Comparison of ENCODE assay signal across 1 cellular context in the genomic region with DNA sequence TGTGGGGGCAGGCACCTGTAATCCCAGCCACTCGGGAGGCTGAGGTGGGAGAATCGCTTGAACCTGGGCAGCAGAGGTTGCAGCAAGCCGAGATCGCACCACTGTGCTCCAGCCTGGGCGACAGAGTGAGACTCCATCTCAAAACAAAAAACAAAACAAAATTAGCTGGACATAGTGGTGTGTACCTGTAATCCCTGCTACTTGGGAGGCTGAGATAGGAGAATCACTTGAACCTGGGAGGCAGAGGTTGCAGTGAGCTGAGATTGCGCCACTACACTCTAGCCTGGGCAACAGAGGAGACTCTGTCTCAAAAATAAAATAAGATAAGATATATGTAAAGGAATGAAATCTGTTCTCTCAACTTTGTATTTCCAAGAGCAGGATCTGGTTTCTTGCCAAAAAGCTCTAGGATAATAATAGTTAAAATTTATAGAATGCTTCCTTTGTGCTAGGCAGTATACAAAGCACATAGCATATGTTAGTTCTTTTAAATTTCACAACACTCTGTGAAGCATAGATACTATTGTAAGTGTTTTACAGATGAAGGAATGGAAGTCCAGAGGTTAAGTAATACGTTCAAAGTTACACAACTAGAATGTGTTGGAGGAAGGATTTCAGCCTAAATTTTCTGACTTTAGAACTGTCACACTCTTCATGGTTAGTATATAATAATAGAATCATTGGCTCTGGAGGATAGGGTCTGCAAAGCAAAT.
TF ChIP-seq lines count a peak whose summit lies in the region.

No MANE protein-coding gene starts in this region.

TF ChIP-seq in HepG2, 621 proteins besides CTCF, POLR2A, EP300 and RAD21 (continued from another document and continues in another):
- TF ChIP-seq, protein P1, sequence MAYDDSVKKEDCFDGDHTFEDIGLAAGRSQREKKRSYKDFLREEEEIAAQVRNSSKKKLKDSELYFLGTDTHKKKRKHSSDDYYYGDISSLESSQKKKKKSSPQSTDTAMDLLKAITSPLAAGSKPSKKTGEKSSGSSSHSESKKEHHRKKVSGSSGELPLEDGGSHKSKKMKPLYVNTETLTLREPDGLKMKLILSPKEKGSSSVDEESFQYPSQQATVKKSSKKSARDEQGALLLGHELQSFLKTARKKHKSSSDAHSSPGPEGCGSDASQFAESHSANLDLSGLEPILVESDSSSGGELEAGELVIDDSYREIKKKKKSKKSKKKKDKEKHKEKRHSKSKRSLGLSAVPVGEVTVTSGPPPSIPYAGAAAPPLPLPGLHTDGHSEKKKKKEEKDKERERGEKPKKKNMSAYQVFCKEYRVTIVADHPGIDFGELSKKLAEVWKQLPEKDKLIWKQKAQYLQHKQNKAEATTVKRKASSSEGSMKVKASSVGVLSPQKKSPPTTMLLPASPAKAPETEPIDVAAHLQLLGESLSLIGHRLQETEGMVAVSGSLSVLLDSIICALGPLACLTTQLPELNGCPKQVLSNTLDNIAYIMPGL (CRISPR knock-in tag; IDR thresholded peaks at IDR 0.05; ENCODE audit: borderline replicate concordance in 1 of 2, low read depth in 1 of 2), result no peak
- TF ChIP-seq, protein P2, sequence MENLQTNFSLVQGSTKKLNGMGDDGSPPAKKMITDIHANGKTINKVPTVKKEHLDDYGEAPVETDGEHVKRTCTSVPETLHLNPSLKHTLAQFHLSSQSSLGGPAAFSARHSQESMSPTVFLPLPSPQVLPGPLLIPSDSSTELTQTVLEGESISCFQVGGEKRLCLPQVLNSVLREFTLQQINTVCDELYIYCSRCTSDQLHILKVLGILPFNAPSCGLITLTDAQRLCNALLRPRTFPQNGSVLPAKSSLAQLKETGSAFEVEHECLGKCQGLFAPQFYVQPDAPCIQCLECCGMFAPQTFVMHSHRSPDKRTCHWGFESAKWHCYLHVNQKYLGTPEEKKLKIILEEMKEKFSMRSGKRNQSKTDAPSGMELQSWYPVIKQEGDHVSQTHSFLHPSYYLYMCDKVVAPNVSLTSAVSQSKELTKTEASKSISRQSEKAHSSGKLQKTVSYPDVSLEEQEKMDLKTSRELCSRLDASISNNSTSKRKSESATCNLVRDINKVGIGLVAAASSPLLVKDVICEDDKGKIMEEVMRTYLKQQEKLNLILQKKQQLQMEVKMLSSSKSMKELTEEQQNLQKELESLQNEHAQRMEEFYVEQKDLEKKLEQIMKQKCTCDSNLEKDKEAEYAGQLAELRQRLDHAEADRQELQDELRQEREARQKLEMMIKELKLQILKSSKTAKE (CRISPR knock-in tag; IDR thresholded peaks at IDR 0.05; ENCODE audit: borderline replicate concordance), result no peak
- no peak for TF ChIP-seq ZNF484 (CRISPR knock-in tag; IDR thresholded peaks at IDR 0.05; ENCODE audit: borderline replicate concordance, low read depth)
- TF ChIP-seq MED1 (CRISPR knock-in tag; IDR thresholded peaks at IDR 0.05), result 0 out of 2 replicates have a peak, but pooled peaks have one; percentile 19
- TF ChIP-seq, protein P3, sequence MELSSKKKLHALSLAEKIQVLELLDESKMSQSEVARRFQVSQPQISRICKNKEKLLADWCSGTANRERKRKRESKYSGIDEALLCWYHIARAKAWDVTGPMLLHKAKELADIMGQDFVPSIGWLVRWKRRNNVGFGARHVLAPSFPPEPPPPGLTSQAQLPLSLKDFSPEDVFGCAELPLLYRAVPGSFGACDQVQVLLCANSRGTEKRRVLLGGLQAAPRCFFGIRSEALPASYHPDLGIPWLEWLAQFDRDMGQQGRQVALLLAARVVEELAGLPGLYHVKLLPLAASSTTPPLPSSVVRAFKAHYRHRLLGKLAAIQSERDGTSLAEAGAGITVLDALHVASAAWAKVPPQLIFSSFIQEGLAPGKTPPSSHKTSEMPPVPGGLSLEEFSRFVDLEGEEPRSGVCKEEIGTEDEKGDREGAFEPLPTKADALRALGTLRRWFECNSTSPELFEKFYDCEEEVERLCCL (CRISPR knock-in tag; IDR thresholded peaks at IDR 0.05; ENCODE audit: borderline replicate concordance), result no peak
- no peak for TF ChIP-seq NFATC3 (CRISPR knock-in tag; IDR thresholded peaks at IDR 0.05)
- TF ChIP-seq SRF (IDR thresholded peaks at IDR 0.05; ENCODE audit: low read depth, low read length), result no peak
- no peak for TF ChIP-seq ZBTB42 (CRISPR knock-in tag; IDR thresholded peaks at IDR 0.05)
- TF ChIP-seq FOXP1 (IDR thresholded peaks at IDR 0.05), result no peak
- TF ChIP-seq FOXP1 (CRISPR knock-in tag; IDR thresholded peaks at IDR 0.05), result peak; percentile 57; the same call in 1 of the 2 replicates
- TF ChIP-seq, protein P4, sequence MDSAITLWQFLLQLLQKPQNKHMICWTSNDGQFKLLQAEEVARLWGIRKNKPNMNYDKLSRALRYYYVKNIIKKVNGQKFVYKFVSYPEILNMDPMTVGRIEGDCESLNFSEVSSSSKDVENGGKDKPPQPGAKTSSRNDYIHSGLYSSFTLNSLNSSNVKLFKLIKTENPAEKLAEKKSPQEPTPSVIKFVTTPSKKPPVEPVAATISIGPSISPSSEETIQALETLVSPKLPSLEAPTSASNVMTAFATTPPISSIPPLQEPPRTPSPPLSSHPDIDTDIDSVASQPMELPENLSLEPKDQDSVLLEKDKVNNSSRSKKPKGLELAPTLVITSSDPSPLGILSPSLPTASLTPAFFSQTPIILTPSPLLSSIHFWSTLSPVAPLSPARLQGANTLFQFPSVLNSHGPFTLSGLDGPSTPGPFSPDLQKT (CRISPR knock-in tag; IDR thresholded peaks at IDR 0.05; ENCODE audit: borderline replicate concordance), result no peak
- no peak for TF ChIP-seq ZNF839 (CRISPR knock-in tag; IDR thresholded peaks at IDR 0.05; ENCODE audit: borderline replicate concordance)
- TF ChIP-seq ATF7 (IDR thresholded peaks at IDR 0.05), result no peak
- no peak for TF ChIP-seq ATF7 (CRISPR knock-in tag; IDR thresholded peaks at IDR 0.05)
- no peak for TF ChIP-seq ZNF713 (CRISPR knock-in tag; IDR thresholded peaks at IDR 0.05)
- TF ChIP-seq ZNF20 (CRISPR knock-in tag; IDR thresholded peaks at IDR 0.05), result no peak
- TF ChIP-seq U2AF2 (IDR thresholded peaks at IDR 0.05; ENCODE audit: low read depth, low read length), result no peak
- TF ChIP-seq ZNF180 (CRISPR knock-in tag; IDR thresholded peaks at IDR 0.05; ENCODE audit: borderline replicate concordance, low read depth), result no peak
- TF ChIP-seq, protein P5, sequence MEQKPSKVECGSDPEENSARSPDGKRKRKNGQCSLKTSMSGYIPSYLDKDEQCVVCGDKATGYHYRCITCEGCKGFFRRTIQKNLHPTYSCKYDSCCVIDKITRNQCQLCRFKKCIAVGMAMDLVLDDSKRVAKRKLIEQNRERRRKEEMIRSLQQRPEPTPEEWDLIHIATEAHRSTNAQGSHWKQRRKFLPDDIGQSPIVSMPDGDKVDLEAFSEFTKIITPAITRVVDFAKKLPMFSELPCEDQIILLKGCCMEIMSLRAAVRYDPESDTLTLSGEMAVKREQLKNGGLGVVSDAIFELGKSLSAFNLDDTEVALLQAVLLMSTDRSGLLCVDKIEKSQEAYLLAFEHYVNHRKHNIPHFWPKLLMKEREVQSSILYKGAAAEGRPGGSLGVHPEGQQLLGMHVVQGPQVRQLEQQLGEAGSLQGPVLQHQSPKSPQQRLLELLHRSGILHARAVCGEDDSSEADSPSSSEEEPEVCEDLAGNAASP (CRISPR knock-in tag; IDR thresholded peaks at IDR 0.05; ENCODE audit: borderline replicate concordance), result no peak
- no peak for TF ChIP-seq RBM22 (optimal IDR thresholded peaks at IDR 0.05; ENCODE audit: low read length)
- TF ChIP-seq, protein P6, sequence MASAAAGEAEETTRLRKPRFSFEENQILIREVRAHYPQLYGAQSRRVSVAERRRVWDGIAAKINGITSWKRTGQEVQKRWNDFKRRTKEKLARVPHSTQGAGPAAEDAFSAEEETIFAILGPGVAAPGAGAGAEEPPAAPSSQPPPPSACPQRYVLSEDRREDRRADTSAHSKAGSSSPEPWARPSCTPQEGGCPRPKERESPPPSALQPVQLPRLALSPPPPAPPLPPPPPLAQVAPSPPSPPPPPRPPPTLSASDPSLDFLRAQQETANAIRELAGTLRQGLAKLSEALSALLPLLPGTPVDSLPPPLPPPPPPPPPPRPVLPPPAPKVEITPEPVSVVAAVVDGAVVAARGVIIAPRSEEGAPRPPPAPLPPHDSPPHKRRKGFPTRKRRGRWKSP (CRISPR knock-in tag; IDR thresholded peaks at IDR 0.05), result no peak
- no peak for TF ChIP-seq ZFP82 (CRISPR knock-in tag; IDR thresholded peaks at IDR 0.05; ENCODE audit: borderline replicate concordance)
- TF ChIP-seq ZSCAN20 (CRISPR knock-in tag; IDR thresholded peaks at IDR 0.05; ENCODE audit: borderline replicate concordance), result no peak
- peak; percentile 67 for TF ChIP-seq HMG20A (CRISPR knock-in tag; IDR thresholded peaks at IDR 0.05; ENCODE audit: borderline replicate concordance)
- TF ChIP-seq SKI (IDR thresholded peaks at IDR 0.05; ENCODE audit: partially characterized antibody), result no peak
- no peak for TF ChIP-seq ZNF235 (CRISPR knock-in tag; IDR thresholded peaks at IDR 0.05; ENCODE audit: borderline replicate concordance)
- TF ChIP-seq, protein P7, sequence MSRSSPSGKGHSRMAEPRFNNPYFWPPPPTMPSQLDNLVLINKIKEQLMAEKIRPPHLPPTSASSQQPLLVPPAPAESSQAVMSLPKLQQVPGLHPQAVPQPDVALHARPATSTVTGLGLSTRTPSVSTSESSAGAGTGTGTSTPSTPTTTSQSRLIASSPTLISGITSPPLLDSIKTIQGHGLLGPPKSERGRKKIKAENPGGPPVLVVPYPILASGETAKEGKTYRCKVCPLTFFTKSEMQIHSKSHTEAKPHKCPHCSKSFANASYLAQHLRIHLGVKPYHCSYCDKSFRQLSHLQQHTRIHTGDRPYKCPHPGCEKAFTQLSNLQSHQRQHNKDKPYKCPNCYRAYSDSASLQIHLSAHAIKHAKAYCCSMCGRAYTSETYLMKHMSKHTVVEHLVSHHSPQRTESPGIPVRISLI (CRISPR knock-in tag; IDR thresholded peaks at IDR 0.05; ENCODE audit: borderline replicate concordance), result no peak
- TF ChIP-seq NFKB2 (CRISPR knock-in tag; IDR thresholded peaks at IDR 0.05; ENCODE audit: borderline replicate concordance), result no peak
- no peak for TF ChIP-seq FOXO1 (CRISPR knock-in tag; IDR thresholded peaks at IDR 0.05)
- no peak for TF ChIP-seq ZNF83 (CRISPR knock-in tag; IDR thresholded peaks at IDR 0.05; ENCODE audit: borderline replicate concordance)
- no peak for TF ChIP-seq ZSCAN12 (CRISPR knock-in tag; IDR thresholded peaks at IDR 0.05)
- TF ChIP-seq, protein P8, sequence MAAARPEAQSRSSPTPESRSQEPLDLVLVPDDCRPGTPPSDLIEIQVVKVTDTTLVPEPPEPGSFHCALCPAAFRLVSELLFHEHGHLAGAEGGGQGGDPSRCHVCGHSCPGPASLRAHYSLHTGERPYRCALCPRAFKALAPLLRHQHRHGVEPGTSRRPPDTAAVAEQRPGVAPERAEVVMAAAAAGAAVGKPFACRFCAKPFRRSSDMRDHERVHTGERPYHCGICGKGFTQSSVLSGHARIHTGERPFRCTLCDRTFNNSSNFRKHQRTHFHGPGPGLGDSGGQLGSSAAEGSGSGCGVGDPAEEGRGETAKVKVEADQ (CRISPR knock-in tag; IDR thresholded peaks at IDR 0.05; ENCODE audit: borderline replicate concordance), result 0 out of 2 replicates have a peak, but pooled peaks have one; percentile 35
- TF ChIP-seq TBL1XR1 (IDR thresholded peaks at IDR 0.05; ENCODE audit: borderline replicate concordance, low read length, partially characterized antibody), result no peak
- TF ChIP-seq SMARCE1 (IDR thresholded peaks at IDR 0.05; ENCODE audit: borderline replicate concordance), result no peak
- TF ChIP-seq ZNF121 (CRISPR knock-in tag; IDR thresholded peaks at IDR 0.05), result peak; percentile 57; the same call in 1 of the 2 replicates
- TF ChIP-seq HOXA7 (CRISPR knock-in tag; IDR thresholded peaks at IDR 0.05), result no peak
- TF ChIP-seq, protein P9, sequence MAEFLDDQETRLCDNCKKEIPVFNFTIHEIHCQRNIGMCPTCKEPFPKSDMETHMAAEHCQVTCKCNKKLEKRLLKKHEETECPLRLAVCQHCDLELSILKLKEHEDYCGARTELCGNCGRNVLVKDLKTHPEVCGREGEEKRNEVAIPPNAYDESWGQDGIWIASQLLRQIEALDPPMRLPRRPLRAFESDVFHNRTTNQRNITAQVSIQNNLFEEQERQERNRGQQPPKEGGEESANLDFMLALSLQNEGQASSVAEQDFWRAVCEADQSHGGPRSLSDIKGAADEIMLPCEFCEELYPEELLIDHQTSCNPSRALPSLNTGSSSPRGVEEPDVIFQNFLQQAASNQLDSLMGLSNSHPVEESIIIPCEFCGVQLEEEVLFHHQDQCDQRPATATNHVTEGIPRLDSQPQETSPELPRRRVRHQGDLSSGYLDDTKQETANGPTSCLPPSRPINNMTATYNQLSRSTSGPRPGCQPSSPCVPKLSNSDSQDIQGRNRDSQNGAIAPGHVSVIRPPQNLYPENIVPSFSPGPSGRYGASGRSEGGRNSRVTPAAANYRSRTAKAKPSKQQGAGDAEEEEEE (CRISPR knock-in tag; IDR thresholded peaks at IDR 0.05; ENCODE audit: borderline replicate concordance), result no peak
- TF ChIP-seq SMAD1 (CRISPR knock-in tag; IDR thresholded peaks at IDR 0.05; ENCODE audit: borderline replicate concordance, low read depth), result no peak
- no peak for TF ChIP-seq PCBP2 (optimal IDR thresholded peaks at IDR 0.05; ENCODE audit: low read depth, low read length, poor library complexity, severe bottlenecking)
- TF ChIP-seq, protein P10, sequence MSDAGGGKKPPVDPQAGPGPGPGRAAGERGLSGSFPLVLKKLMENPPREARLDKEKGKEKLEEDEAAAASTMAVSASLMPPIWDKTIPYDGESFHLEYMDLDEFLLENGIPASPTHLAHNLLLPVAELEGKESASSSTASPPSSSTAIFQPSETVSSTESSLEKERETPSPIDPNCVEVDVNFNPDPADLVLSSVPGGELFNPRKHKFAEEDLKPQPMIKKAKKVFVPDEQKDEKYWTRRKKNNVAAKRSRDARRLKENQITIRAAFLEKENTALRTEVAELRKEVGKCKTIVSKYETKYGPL (CRISPR knock-in tag; IDR thresholded peaks at IDR 0.05), result peak; percentile 74; the same call in 1 of the 2 replicates
- TF ChIP-seq ZNF225 (CRISPR knock-in tag; IDR thresholded peaks at IDR 0.05), result no peak
- TF ChIP-seq, protein P11, sequence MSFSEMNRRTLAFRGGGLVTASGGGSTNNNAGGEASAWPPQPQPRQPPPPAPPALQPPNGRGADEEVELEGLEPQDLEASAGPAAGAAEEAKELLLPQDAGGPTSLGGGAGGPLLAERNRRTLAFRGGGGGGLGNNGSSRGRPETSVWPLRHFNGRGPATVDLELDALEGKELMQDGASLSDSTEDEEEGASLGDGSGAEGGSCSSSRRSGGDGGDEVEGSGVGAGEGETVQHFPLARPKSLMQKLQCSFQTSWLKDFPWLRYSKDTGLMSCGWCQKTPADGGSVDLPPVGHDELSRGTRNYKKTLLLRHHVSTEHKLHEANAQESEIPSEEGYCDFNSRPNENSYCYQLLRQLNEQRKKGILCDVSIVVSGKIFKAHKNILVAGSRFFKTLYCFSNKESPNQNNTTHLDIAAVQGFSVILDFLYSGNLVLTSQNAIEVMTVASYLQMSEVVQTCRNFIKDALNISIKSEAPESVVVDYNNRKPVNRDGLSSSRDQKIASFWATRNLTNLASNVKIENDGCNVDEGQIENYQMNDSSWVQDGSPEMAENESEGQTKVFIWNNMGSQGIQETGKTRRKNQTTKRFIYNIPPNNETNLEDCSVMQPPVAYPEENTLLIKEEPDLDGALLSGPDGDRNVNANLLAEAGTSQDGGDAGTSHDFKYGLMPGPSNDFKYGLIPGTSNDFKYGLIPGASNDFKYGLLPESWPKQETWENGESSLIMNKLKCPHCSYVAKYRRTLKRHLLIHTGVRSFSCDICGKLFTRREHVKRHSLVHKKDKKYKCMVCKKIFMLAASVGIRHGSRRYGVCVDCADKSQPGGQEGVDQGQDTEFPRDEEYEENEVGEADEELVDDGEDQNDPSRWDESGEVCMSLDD (CRISPR knock-in tag; IDR thresholded peaks at IDR 0.05; ENCODE audit: borderline replicate concordance), result no peak
- TF ChIP-seq BCL6 (CRISPR knock-in tag; IDR thresholded peaks at IDR 0.05), result peak; percentile 53
- TF ChIP-seq RFX3 (CRISPR knock-in tag; IDR thresholded peaks at IDR 0.05), result no peak
- TF ChIP-seq NFKBIZ (CRISPR knock-in tag; IDR thresholded peaks at IDR 0.05), result no peak
- no peak for TF ChIP-seq PHB2 (IDR thresholded peaks at IDR 0.05; ENCODE audit: partially characterized antibody)
- TF ChIP-seq ZMYM3 (CRISPR knock-in tag; IDR thresholded peaks at IDR 0.05), result peak; percentile 52; the same call in 1 of the 2 replicates
